ENCODE assay signal across 8 cellular contexts in genomic region chr17:19762515-19762961, GRCh38. TPM values are rescaled to one million over a fixed set of nuclear protein-coding genes. Genes with fewer than 3 reads are reported as not detected.
A peak's percentile ranks its signal among the peaks of the same experiment; 100 is the strongest.
DNase-seq lines count a peak whose midpoint lies in the region; ATAC-seq, FAIRE-seq and TF ChIP-seq lines count a peak whose summit lies in the region.

No MANE protein-coding gene starts in this region.

- no peak for TF ChIP-seq POLR2A in H54 (IDR thresholded peaks at IDR 0.05; ENCODE audit: low read depth, low read length)
- TF ChIP-seq POLR2A in Peyer's patch (IDR thresholded peaks at IDR 0.05) = no peak
- no peak for TF ChIP-seq POLR2A in GM18505 (IDR thresholded peaks at IDR 0.05; ENCODE audit: borderline replicate concordance, extremely low read depth, insufficient read depth, insufficient read length)

- intact Hi-C loops in tibial artery (cut with DNase I; ENCODE audit: low total_unique reads) = loop anchor here (5.0 kb wide), 1 partner anchor 400 kb away; the partner anchor contains the start of gene B9D1

- FAIRE-seq in H54 (lab: Jason Lieb, UNC) = no peak

- H3K4me2 ChIP-seq in osteoblast (ENCODE audit: insufficient read depth, low read length) = peak overlapping the region; percentile 67

- no peak for ATAC-seq in GM18505 (IDR thresholded peaks at IDR 0.05; ENCODE audit: unreplicated experiment)

- H3K27ac ChIP-seq in Peyer's patch (no peak overlapping the region), osteoblast (ENCODE audit: low read depth, low read length) (no peak overlapping the region), tibial artery (no peak overlapping the region)

- H2AFZ ChIP-seq in osteoblast (ENCODE audit: low read length) = peak overlapping the region; percentile 92

- H3K9me3 ChIP-seq in Peyer's patch (no peaks in the 10 kb centered on the region), osteoblast (ENCODE audit: low read depth, low read length) (no peaks in the 10 kb centered on the region), tibial artery (no peaks in the 10 kb centered on the region)

- H3K4me1 ChIP-seq in Peyer's patch = no peaks in the 10 kb centered on the region
- peaks cover 4% of the 10 kb centered on the region for H3K4me1 ChIP-seq in osteoblast (ENCODE audit: insufficient read depth, low read length)
- H3K4me1 ChIP-seq in tibial artery = peaks cover 0 to 16% (median 7%) of the 10 kb centered on the region in 4 donors

- H3K27me3 ChIP-seq in Peyer's patch (no peaks in the 10 kb centered on the region), osteoblast (ENCODE audit: insufficient read depth, low read length) (no peaks in the 10 kb centered on the region), tibial artery (no peaks in the 10 kb centered on the region)

- H4K20me1 ChIP-seq in osteoblast (ENCODE audit: insufficient read depth, low read length) = no peaks in the 10 kb centered on the region

- H3K36me3 ChIP-seq in Peyer's patch = no peaks in the 10 kb centered on the region
- no peaks in the 10 kb centered on the region for H3K36me3 ChIP-seq in osteoblast (ENCODE audit: insufficient read depth, low read length)
- H3K36me3 ChIP-seq in tibial artery = no peaks in the 10 kb centered on the region

- no peaks in the 10 kb centered on the region for H3K79me2 ChIP-seq in osteoblast (ENCODE audit: insufficient read depth, low read length)

- H3K4me3 ChIP-seq in Peyer's patch = no peak overlapping the region
- no peak overlapping the region for H3K4me3 ChIP-seq in fibroblast of villous mesenchyme (ENCODE audit: low read depth, low read length)
- peak overlapping the region; percentile 25 for H3K4me3 ChIP-seq in osteoblast (ENCODE audit: insufficient read depth, low read length)
- H3K4me3 ChIP-seq in tibial artery = no peak overlapping the region

- TF ChIP-seq CTCF in Peyer's patch (IDR thresholded peaks at IDR 0.05) (peak; percentile 40 to 82 (median 60)), fibroblast of villous mesenchyme (IDR thresholded peaks at IDR 0.05; ENCODE audit: insufficient read depth, low read depth, low read length) (peak; percentile 78), osteoblast (IDR thresholded peaks at IDR 0.05; ENCODE audit: extremely low read depth, low read depth, low read length) (peak; percentile 88), tibial artery (IDR thresholded peaks at IDR 0.05) (peak; percentile 66 to 67)

- DNase-seq in AML-193 (lab: John Stamatoyannopoulos, UW) = peak; percentile 15 to 32
- DNase-seq in H54 (ENCODE audit: insufficient read length, low spot score) = peak; percentile 83
- peak; percentile 75 to 82 (median 76) for DNase-seq in Peyer's patch
- peak; percentile 31 to 50 for DNase-seq in activated T-helper 1 cell treated with anti-CD3 and anti-CD28 coated beads, Interleukin-2, amount 50 U/mL, for 16 hours (ENCODE audit: low read depth in 1 of 2, low spot score in 1 of 2)
- DNase-seq in fibroblast of villous mesenchyme (ENCODE audit: low read depth) = peak; percentile 57
- peak; percentile 97 for DNase-seq in osteoblast (ENCODE audit: insufficient read length, low spot score, missing footprints)
- DNase-seq in tibial artery = peak; percentile 61 to 89

RNA-seq across cellular contexts. Expression of gene ALDH3A1, which starts 14.4 kb away (rescaled TPM):
- total RNA-seq in Peyer's patch (10 to 100 TPM in 1 of 4 donors, 1 to 10 TPM in 3; 1.7 to 23.1 (median 3.2) TPM), fibroblast of villous mesenchyme (not detected in 2 replicates), osteoblast (under 0.01 TPM in 1 of 2 replicates, not detected in the other)

RNA-seq across cellular contexts. Expression of gene SLC47A2, which starts 46.2 kb away (rescaled TPM):
- total RNA-seq in Peyer's patch = 1 to 10 TPM in 3 of 4 donors, not detected in 1; 3.9 to 6.8 (median 6.3) TPM
- total RNA-seq in fibroblast of villous mesenchyme = not detected in 2 replicates
- not detected in 2 replicates for total RNA-seq in osteoblast

Comparison
In these comparisons a context has a peak if more than half of its experiments do, and no peak if none do; other contexts are left out.
1. DNase-seq: peak in every context shown above with its lines; median percentile 97 in osteoblast; 83 in H54; 76 in Peyer's patch; 75 in tibial artery; 57 in fibroblast of villous mesenchyme; 40 in activated T-helper 1 cell treated with anti-CD3 and anti-CD28 coated beads, Interleukin-2, amount 50 U/mL, for 16 hours; 24 in AML-193.